ENCODE assay signal across 1 cellular context in the genomic region with DNA sequence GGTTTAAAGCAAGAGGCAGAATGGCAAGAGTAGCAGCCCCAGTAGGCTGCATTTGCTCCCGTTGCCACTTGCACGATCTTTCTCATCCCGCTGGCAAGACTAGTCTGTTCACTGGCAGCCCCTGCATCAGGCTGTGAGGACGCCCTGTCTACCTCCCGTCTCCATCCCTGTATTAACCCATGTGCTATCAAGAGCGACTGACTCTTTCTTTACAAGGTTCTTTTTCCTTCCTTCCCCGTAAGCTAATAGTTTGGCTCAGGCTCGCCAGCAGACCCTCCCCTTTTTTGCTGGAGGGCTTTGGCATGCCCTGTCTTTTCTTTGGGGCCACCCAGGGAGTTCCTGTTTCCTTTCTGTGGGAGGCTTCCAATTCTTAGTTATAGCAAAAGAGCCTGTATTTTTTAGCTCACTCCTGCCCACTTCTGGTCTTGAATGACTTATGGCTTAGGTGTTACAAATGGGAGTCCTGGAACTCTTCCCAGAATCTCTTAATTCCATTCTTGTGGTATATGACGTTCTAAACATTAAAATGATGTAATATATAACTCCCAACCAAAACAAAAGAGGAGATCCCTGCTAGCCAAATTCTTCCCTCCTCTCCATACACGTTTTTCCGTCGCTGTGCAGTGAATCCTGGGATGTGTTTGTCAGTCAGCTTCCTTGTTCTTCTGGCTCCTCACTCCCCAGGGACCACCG.
TF ChIP-seq lines count a peak whose summit lies in the region.

No MANE protein-coding gene starts in this region.

TF ChIP-seq in HEK293, 187 proteins besides CTCF, POLR2A, EP300 and RAD21 (continued from another document and continues in another):
- TF ChIP-seq, protein P1, sequence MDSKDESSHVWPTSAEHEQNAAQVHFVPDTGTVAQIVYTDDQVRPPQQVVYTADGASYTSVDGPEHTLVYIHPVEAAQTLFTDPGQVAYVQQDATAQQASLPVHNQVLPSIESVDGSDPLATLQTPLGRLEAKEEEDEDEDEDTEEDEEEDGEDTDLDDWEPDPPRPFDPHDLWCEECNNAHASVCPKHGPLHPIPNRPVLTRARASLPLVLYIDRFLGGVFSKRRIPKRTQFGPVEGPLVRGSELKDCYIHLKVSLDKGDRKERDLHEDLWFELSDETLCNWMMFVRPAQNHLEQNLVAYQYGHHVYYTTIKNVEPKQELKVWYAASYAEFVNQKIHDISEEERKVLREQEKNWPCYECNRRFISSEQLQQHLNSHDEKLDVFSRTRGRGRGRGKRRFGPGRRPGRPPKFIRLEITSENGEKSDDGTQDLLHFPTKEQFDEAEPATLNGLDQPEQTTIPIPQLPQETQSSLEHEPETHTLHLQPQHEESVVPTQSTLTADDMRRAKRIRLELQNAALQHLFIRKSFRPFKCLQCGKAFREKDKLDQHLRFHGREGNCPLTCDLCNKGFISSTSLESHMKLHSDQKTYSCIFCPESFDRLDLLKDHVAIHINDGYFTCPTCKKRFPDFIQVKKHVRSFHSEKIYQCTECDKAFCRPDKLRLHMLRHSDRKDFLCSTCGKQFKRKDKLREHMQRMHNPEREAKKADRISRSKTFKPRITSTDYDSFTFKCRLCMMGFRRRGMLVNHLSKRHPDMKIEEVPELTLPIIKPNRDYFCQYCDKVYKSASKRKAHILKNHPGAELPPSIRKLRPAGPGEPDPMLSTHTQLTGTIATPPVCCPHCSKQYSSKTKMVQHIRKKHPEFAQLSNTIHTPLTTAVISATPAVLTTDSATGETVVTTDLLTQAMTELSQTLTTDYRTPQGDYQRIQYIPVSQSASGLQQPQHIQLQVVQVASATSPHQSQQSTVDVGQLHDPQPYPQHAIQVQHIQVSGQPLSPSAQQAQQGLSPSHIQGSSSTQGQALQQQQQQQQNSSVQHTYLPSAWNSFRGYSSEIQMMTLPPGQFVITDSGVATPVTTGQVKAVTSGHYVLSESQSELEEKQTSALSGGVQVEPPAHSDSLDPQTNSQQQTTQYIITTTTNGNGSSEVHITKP (tag by site-specific recombination; IDR thresholded peaks at IDR 0.05): peak; percentile 84
- no peak for TF ChIP-seq ZNF837 (tag by site-specific recombination; IDR thresholded peaks at IDR 0.05)
- TF ChIP-seq TCF7L2 (IDR thresholded peaks at IDR 0.05; ENCODE audit: borderline replicate concordance, low read depth, low read length): no peak
- TF ChIP-seq ZNF555 (tag by site-specific recombination; conservative IDR thresholded peaks at IDR 0.05): no peak
- TF ChIP-seq, protein P2, sequence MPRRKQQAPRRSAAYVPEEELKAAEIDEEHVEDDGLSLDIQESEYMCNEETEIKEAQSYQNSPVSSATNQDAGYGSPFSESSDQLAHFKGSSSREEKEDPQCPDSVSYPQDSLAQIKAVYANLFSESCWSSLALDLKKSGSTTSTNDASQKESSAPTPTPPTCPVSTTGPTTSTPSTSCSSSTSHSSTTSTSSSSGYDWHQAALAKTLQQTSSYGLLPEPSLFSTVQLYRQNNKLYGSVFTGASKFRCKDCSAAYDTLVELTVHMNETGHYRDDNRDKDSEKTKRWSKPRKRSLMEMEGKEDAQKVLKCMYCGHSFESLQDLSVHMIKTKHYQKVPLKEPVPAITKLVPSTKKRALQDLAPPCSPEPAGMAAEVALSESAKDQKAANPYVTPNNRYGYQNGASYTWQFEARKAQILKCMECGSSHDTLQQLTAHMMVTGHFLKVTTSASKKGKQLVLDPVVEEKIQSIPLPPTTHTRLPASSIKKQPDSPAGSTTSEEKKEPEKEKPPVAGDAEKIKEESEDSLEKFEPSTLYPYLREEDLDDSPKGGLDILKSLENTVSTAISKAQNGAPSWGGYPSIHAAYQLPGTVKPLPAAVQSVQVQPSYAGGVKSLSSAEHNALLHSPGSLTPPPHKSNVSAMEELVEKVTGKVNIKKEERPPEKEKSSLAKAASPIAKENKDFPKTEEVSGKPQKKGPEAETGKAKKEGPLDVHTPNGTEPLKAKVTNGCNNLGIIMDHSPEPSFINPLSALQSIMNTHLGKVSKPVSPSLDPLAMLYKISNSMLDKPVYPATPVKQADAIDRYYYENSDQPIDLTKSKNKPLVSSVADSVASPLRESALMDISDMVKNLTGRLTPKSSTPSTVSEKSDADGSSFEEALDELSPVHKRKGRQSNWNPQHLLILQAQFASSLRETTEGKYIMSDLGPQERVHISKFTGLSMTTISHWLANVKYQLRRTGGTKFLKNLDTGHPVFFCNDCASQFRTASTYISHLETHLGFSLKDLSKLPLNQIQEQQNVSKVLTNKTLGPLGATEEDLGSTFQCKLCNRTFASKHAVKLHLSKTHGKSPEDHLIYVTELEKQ (tag by site-specific recombination; IDR thresholded peaks at IDR 0.05; ENCODE audit: borderline replicate concordance): no peak
- TF ChIP-seq, protein P3, sequence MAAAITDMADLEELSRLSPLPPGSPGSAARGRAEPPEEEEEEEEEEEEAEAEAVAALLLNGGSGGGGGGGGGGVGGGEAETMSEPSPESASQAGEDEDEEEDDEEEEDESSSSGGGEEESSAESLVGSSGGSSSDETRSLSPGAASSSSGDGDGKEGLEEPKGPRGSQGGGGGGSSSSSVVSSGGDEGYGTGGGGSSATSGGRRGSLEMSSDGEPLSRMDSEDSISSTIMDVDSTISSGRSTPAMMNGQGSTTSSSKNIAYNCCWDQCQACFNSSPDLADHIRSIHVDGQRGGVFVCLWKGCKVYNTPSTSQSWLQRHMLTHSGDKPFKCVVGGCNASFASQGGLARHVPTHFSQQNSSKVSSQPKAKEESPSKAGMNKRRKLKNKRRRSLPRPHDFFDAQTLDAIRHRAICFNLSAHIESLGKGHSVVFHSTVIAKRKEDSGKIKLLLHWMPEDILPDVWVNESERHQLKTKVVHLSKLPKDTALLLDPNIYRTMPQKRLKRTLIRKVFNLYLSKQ (tag by site-specific recombination; IDR thresholded peaks at IDR 0.05; ENCODE audit: borderline replicate concordance): no peak
- no peak for TF ChIP-seq ZNF16 (tag by site-specific recombination; IDR thresholded peaks at IDR 0.05; ENCODE audit: low read depth)
- TF ChIP-seq ZNF560 (tag by site-specific recombination; IDR thresholded peaks at IDR 0.05; ENCODE audit: borderline replicate concordance): no peak
- no peak for TF ChIP-seq ZNF785 (tag by site-specific recombination; IDR thresholded peaks at IDR 0.05)
- TF ChIP-seq ZNF266 (tag by site-specific recombination; IDR thresholded peaks at IDR 0.05; ENCODE audit: low read depth): no peak
- TF ChIP-seq ZNF707 (tag by site-specific recombination; IDR thresholded peaks at IDR 0.05): no peak
- TF ChIP-seq ZBTB1 (tag by site-specific recombination; IDR thresholded peaks at IDR 0.05): no peak
- no peak for TF ChIP-seq ZNF596 (tag by site-specific recombination; IDR thresholded peaks at IDR 0.05)
- TF ChIP-seq FEZF1 (tag by site-specific recombination; IDR thresholded peaks at IDR 0.05): peak; percentile 77
- no peak for TF ChIP-seq REPIN1 (tag by site-specific recombination; IDR thresholded peaks at IDR 0.05; ENCODE audit: low read depth)
- TF ChIP-seq, protein P4, sequence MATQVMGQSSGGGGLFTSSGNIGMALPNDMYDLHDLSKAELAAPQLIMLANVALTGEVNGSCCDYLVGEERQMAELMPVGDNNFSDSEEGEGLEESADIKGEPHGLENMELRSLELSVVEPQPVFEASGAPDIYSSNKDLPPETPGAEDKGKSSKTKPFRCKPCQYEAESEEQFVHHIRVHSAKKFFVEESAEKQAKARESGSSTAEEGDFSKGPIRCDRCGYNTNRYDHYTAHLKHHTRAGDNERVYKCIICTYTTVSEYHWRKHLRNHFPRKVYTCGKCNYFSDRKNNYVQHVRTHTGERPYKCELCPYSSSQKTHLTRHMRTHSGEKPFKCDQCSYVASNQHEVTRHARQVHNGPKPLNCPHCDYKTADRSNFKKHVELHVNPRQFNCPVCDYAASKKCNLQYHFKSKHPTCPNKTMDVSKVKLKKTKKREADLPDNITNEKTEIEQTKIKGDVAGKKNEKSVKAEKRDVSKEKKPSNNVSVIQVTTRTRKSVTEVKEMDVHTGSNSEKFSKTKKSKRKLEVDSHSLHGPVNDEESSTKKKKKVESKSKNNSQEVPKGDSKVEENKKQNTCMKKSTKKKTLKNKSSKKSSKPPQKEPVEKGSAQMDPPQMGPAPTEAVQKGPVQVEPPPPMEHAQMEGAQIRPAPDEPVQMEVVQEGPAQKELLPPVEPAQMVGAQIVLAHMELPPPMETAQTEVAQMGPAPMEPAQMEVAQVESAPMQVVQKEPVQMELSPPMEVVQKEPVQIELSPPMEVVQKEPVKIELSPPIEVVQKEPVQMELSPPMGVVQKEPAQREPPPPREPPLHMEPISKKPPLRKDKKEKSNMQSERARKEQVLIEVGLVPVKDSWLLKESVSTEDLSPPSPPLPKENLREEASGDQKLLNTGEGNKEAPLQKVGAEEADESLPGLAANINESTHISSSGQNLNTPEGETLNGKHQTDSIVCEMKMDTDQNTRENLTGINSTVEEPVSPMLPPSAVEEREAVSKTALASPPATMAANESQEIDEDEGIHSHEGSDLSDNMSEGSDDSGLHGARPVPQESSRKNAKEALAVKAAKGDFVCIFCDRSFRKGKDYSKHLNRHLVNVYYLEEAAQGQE (tag by site-specific recombination; IDR thresholded peaks at IDR 0.05): no peak
- TF ChIP-seq ZFP37 (tag by site-specific recombination; IDR thresholded peaks at IDR 0.05): no peak
- TF ChIP-seq YY1 (tag by site-specific recombination; IDR thresholded peaks at IDR 0.05): no peak
- no peak for TF ChIP-seq SETDB1 (IDR thresholded peaks at IDR 0.05; ENCODE audit: insufficient read length, low read length)
- TF ChIP-seq ZNF433 (tag by site-specific recombination; IDR thresholded peaks at IDR 0.05; ENCODE audit: low read depth): no peak
- peak; percentile 73 for TF ChIP-seq ZBTB17 (tag by site-specific recombination; IDR thresholded peaks at IDR 0.05)
- no peak for TF ChIP-seq ZSCAN16 (tag by site-specific recombination; IDR thresholded peaks at IDR 0.05)
- no peak for TF ChIP-seq ZNF621 (tag by site-specific recombination; IDR thresholded peaks at IDR 0.05)
- peak; percentile 83 for TF ChIP-seq GLIS1 (tag by site-specific recombination; IDR thresholded peaks at IDR 0.05)
- no peak; the same call in 1 of the 2 replicates for TF ChIP-seq ZBTB20 (tag by site-specific recombination; IDR thresholded peaks at IDR 0.05)
- no peak for TF ChIP-seq MYNN (tag by site-specific recombination; IDR thresholded peaks at IDR 0.05; ENCODE audit: borderline replicate concordance)
- no peak for TF ChIP-seq ZNF324 (tag by site-specific recombination; IDR thresholded peaks at IDR 0.05)
- no peak for TF ChIP-seq ZNF423 (tag by site-specific recombination; IDR thresholded peaks at IDR 0.05)
- TF ChIP-seq, protein P5, sequence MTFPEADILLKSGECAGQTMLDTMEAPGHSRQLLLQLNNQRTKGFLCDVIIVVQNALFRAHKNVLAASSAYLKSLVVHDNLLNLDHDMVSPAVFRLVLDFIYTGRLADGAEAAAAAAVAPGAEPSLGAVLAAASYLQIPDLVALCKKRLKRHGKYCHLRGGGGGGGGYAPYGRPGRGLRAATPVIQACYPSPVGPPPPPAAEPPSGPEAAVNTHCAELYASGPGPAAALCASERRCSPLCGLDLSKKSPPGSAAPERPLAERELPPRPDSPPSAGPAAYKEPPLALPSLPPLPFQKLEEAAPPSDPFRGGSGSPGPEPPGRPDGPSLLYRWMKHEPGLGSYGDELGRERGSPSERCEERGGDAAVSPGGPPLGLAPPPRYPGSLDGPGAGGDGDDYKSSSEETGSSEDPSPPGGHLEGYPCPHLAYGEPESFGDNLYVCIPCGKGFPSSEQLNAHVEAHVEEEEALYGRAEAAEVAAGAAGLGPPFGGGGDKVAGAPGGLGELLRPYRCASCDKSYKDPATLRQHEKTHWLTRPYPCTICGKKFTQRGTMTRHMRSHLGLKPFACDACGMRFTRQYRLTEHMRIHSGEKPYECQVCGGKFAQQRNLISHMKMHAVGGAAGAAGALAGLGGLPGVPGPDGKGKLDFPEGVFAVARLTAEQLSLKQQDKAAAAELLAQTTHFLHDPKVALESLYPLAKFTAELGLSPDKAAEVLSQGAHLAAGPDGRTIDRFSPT (tag by site-specific recombination; IDR thresholded peaks at IDR 0.05): no peak
- TF ChIP-seq KLF16 (tag by site-specific recombination; IDR thresholded peaks at IDR 0.05): peak; percentile 50; the same call in 1 of the 2 replicates
- no peak for TF ChIP-seq ZNF248 (tag by site-specific recombination; IDR thresholded peaks at IDR 0.05)
- TF ChIP-seq ZNF610 (tag by site-specific recombination; IDR thresholded peaks at IDR 0.05; ENCODE audit: borderline replicate concordance): no peak
- TF ChIP-seq ZNF510 (tag by site-specific recombination; IDR thresholded peaks at IDR 0.05; ENCODE audit: insufficient replicate concordance): no peak
- TF ChIP-seq KLF10 (tag by site-specific recombination; IDR thresholded peaks at IDR 0.05): peak; percentile 47; the same call in 1 of the 2 replicates
- peak; percentile 23; the same call in 1 of the 2 replicates for TF ChIP-seq ZNF76 (tag by site-specific recombination; IDR thresholded peaks at IDR 0.05; ENCODE audit: borderline replicate concordance, low read depth)
- no peak for TF ChIP-seq ZNF549 (tag by site-specific recombination; IDR thresholded peaks at IDR 0.05)
- 0 out of 2 replicates have a peak, but pooled peaks have one; percentile 25 for TF ChIP-seq ZNF184 (tag by site-specific recombination; IDR thresholded peaks at IDR 0.05)
- no peak for TF ChIP-seq ZNF157 (tag by site-specific recombination; IDR thresholded peaks at IDR 0.05)
- TF ChIP-seq BCL11A (tag by site-specific recombination; IDR thresholded peaks at IDR 0.05; ENCODE audit: low read depth): no peak
- TF ChIP-seq ZNF514 (tag by site-specific recombination; IDR thresholded peaks at IDR 0.05): no peak
- peak; percentile 34; the same call in 1 of the 2 replicates for TF ChIP-seq MZF1 (tag by site-specific recombination; IDR thresholded peaks at IDR 0.05; ENCODE audit: borderline replicate concordance)
- TF ChIP-seq SCRT2 (tag by site-specific recombination; IDR thresholded peaks at IDR 0.05): no peak
- TF ChIP-seq ZFP3 (tag by site-specific recombination; IDR thresholded peaks at IDR 0.05; ENCODE audit: low read depth): no peak
